Comparison of ENCODE assay signal across 7 cellular contexts in the genomic region with DNA sequence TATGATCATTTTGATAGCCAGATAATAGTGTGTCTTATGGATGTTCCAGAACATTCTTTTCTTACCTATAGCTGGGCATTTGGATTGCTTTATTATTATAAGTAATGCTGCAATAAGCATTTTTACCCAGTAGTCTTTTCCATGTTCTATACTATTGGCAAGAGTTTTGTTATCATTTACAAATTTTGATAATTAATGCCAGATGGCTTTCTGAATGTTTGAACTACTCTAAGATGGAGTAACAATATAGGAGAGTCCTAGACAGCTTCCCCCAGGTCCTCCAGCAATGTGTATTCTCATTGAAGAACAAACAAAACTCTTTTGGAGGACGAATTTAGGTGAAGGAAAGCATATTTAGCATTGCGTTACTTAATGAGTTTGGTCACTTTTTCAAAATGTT.
"Had no signal": no experiment of that assay in that cellular context is flagged by ENCODE, and none has a peak within 500 bp of the region (broad histone marks: within the 10 kb centered on the region; RNA-seq: fewer than 3 reads in every experiment).

No MANE protein-coding gene starts in this region.

- H3K27ac ChIP-seq: foreskin keratinocyte, upper lobe of left lung had no signal

- H3K27me3 Mint-ChIP-seq: activated B cell treated with CpG ODN at 0.5 μM for 24 hours; activated CD4-positive, alpha-beta T cell treated with anti-CD3 and anti-CD28 coated beads, Interleukin-2, amount 10 ng/mL, durations not matched to agents 7 days and 5 days; dendritic cell treated with granulocyte-macrophage colony-stimulating factor and Interleukin-4, amounts not matched to agents 40 ng/mL and 50 ng/mL, for 4 days; naive B cell; T-helper 17 cell had no signal

- H3K27ac Mint-ChIP-seq: activated B cell treated with CpG ODN at 0.5 μM for 24 hours; dendritic cell treated with granulocyte-macrophage colony-stimulating factor and Interleukin-4, amounts not matched to agents 40 ng/mL and 50 ng/mL, for 4 days; naive B cell; T-helper 17 cell had no signal

- DNase-seq: activated B cell treated with CpG ODN at 0.5 μM for 24 hours had no signal

- H3K27me3 ChIP-seq: foreskin keratinocyte, upper lobe of left lung had no signal

- H3K4me1 Mint-ChIP-seq: activated B cell treated with CpG ODN at 0.5 μM for 24 hours had no signal

- H3K9me3 Mint-ChIP-seq: activated B cell treated with CpG ODN at 0.5 μM for 24 hours; activated CD4-positive, alpha-beta T cell treated with anti-CD3 and anti-CD28 coated beads, Interleukin-2, amount 10 ng/mL, durations not matched to agents 7 days and 5 days; dendritic cell treated with granulocyte-macrophage colony-stimulating factor and Interleukin-4, amounts not matched to agents 40 ng/mL and 50 ng/mL, for 4 days; naive B cell had no signal

- H3K4me3 ChIP-seq: upper lobe of left lung had no signal

- H3K9me3 ChIP-seq: upper lobe of left lung had no signal

- H3K4me1 ChIP-seq: foreskin keratinocyte had no signal

- H3K4me3 Mint-ChIP-seq: activated B cell treated with CpG ODN at 0.5 μM for 24 hours; activated CD4-positive, alpha-beta T cell treated with anti-CD3 and anti-CD28 coated beads, Interleukin-2, amount 10 ng/mL, durations not matched to agents 7 days and 5 days; dendritic cell treated with granulocyte-macrophage colony-stimulating factor and Interleukin-4, amounts not matched to agents 40 ng/mL and 50 ng/mL, for 4 days; T-helper 17 cell had no signal
